In the genomic region with DNA sequence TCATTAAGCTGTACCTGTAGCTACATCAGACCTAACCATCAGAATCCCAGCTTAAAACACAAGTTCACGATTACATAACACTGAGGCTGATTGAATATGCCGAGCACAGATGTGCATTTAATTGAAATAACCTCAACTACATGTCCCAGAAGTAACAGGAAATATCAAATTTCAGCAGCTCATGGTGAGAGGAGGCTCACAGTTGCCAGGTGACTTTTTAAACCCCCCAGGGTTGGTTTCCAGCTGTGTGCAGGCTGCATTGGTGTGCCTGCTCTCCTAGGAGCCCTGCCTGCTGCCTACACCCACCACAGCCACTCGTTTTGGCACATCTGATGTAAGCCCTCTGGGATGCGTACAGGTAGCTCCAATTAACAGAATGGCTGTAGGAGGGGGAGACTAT, we compare ENCODE assay signal across 2 cellular contexts.
TF ChIP-seq lines count a peak whose summit lies in the region.

No MANE protein-coding gene starts in this region.

TF ChIP-seq in SK-N-SH, 30 proteins besides CTCF, POLR2A, EP300 and RAD21 (continued from another document):
- no peak for TF ChIP-seq REST (IDR thresholded peaks at IDR 0.05; ENCODE audit: low read depth, low read length)
- no peak for TF ChIP-seq EZH2phosphoT487 (IDR thresholded peaks at IDR 0.05; ENCODE audit: borderline replicate concordance, low read depth)
- TF ChIP-seq RXRA (IDR thresholded peaks at IDR 0.05; ENCODE audit: borderline replicate concordance, low read depth): no peak; the same call in 1 of the 2 replicates
- TF ChIP-seq USF2 (IDR thresholded peaks at IDR 0.05; ENCODE audit: borderline replicate concordance, low read depth, low read length): no peak
- no peak for TF ChIP-seq JUND (IDR thresholded peaks at IDR 0.05)
- TF ChIP-seq TCF12 (IDR thresholded peaks at IDR 0.05): peak; percentile 27; the same call in 1 of the 2 replicates
- TF ChIP-seq PBX3 (IDR thresholded peaks at IDR 0.05): peak; percentile 2; the same call in 1 of the 2 replicates
- TF ChIP-seq GABPA (IDR thresholded peaks at IDR 0.05; ENCODE audit: low read depth): no peak
- TF ChIP-seq ZBTB33 (IDR thresholded peaks at IDR 0.05; ENCODE audit: borderline replicate concordance, low read depth): no peak
TF ChIP-seq in SK-N-SH: peak in this region for 2.

TF ChIP-seq in SK-N-SH treated with all-trans-retinoic acid at 6 μM for 48 hours, 23 proteins besides CTCF, POLR2A, EP300 and RAD21 (continued from another document):
- TF ChIP-seq PATZ1 (CRISPR knock-in tag; IDR thresholded peaks at IDR 0.05; ENCODE audit: borderline replicate concordance) (no peak), TOX (CRISPR knock-in tag; IDR thresholded peaks at IDR 0.05; ENCODE audit: borderline replicate concordance) (no peak), ZFP3 (CRISPR knock-in tag; IDR thresholded peaks at IDR 0.05) (no peak)
